ENCODE assay signal across 10 cellular contexts in genomic region chr2:226118471-226119429, GRCh38.
DNase-seq lines count a peak whose midpoint lies in the region; ATAC-seq, FAIRE-seq and TF ChIP-seq lines count a peak whose summit lies in the region.
"Had no signal": no experiment of that assay in that cellular context is flagged by ENCODE, and none has a peak within 500 bp of the region (broad histone marks: within the 10 kb centered on the region; RNA-seq: fewer than 3 reads in every experiment).

No MANE protein-coding gene starts in this region.

- DNase-seq in Kasumi-1 (lab: John Stamatoyannopoulos, UW) (peak; percentile 27 to 43), amniotic stem cell (lab: John Stamatoyannopoulos, UW) (peak; percentile 35), kidney glomerular epithelial cell (lab: John Stamatoyannopoulos, UW) (peak; percentile 54), type B pancreatic cell (ENCODE audit: extremely low spot score, unreplicated experiment) (no peak), kidney (no peak)
- DNase-seq in activated CD4-positive, alpha-beta T cell treated with anti-CD3 and anti-CD28 coated beads for 1 hour, result no peak
- no peak for DNase-seq in NK-92 treated with Interleukin-12 subunit alpha and Interleukin-12 subunit beta, amount 100 ng/mL, for 24 hours (lab: John Stamatoyannopoulos, UW)
- DNase-seq: stimulated activated CD4-positive, alpha-beta T cell treated with anti-CD3 and anti-CD28 coated beads, Interleukin-1b, Interleukin-23, amount 100 ng/mL, for 48 hours had no signal

- no peak overlapping the region for H3K4me3 ChIP-seq in kidney (ENCODE audit: low read length in 2 of 2)

- no peaks in the 10 kb centered on the region for H3K4me1 ChIP-seq in kidney (ENCODE audit: control insufficient read depth in 1 of 2, insufficient read depth in 1 of 2, low read depth in 1 of 2, low read length in 2 of 2)

- H3K4me1 Mint-ChIP-seq in type B pancreatic cell (ENCODE audit: unreplicated experiment), result peaks cover 32% of the 10 kb centered on the region

- peak overlapping the region; percentile 8 for H3K4me3 Mint-ChIP-seq in type B pancreatic cell

- H3K9ac ChIP-seq in kidney (ENCODE audit: low read length in 2 of 2), result no peak overlapping the region

- no peaks in the 10 kb centered on the region for H3K36me3 Mint-ChIP-seq in type B pancreatic cell

- FAIRE-seq in kidney (lab: Jason Lieb, UNC), result no peak
- FAIRE-seq: colon had no signal

- no peaks in the 10 kb centered on the region for H3K27me3 Mint-ChIP-seq in type B pancreatic cell

- TF ChIP-seq CTCF in type B pancreatic cell (conservative IDR thresholded peaks at IDR 0.05) (no peak), kidney (IDR thresholded peaks at IDR 0.05; ENCODE audit: borderline replicate concordance, extremely low read depth, insufficient read depth) (no peak)

- H3K27ac ChIP-seq in kidney (ENCODE audit: low read depth in 2 of 2, low read length in 2 of 2), result no peak overlapping the region

- H3K9me3 ChIP-seq in kidney (ENCODE audit: control insufficient read depth in 1 of 2, low read length in 2 of 2), result no peaks in the 10 kb centered on the region

- ATAC-seq in GM18511 (IDR thresholded peaks at IDR 0.05; ENCODE audit: unreplicated experiment), result no peak

- no peaks in the 10 kb centered on the region for H3K9me3 Mint-ChIP-seq in type B pancreatic cell

- no peak overlapping the region for H3K27ac Mint-ChIP-seq in type B pancreatic cell

- intact Hi-C loops in kidney (cut with DNase I), result no loop called here

- no peaks in the 10 kb centered on the region for H3K36me3 ChIP-seq in kidney (ENCODE audit: control insufficient read depth in 1 of 2, insufficient read depth in 2 of 2, low read length in 2 of 2)

Comparison
In these comparisons a context has a peak if more than half of its experiments do, and no peak if none do; other contexts are left out.
1. DNase-seq: peak in Kasumi-1 (2 of 2), amniotic stem cell (single experiment) and kidney glomerular epithelial cell (single experiment); none in type B pancreatic cell (single experiment), kidney (single experiment), activated CD4-positive, alpha-beta T cell treated with anti-CD3 and anti-CD28 coated beads for 1 hour (single experiment) and NK-92 treated with Interleukin-12 subunit alpha and Interleukin-12 subunit beta, amount 100 ng/mL, for 24 hours (single experiment).